In the genomic region with DNA sequence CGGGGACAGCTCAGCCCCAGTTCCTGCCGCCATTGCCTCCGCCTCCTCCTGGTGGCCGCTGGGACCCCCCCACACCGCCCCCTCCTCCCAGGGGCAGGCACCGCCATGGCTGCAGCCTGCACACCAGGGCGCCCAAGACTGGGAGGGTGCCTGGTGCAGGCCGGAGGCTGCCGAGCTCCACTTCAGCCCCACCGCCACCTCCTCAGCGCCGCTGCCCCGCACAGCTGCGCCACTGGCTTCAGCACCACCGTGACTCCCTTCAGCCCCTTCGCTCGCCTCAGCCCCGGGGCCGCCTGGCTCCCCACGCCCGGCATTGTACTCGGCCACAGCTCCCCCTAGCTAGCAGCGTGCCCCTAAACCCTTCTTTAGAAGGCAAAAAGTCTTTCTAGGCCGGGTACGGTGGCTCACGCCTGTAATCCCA, we compare ENCODE assay signal across 16 cellular contexts.
"Had no signal": no experiment of that assay in that cellular context is flagged by ENCODE, and none has a peak within 500 bp of the region (broad histone marks: within the 10 kb centered on the region; RNA-seq: fewer than 3 reads in every experiment).

No MANE protein-coding gene starts in this region.

- ATAC-seq: activated CD8-positive, alpha-beta T cell treated with anti-CD3 and anti-CD28 coated beads for 36 hours; body of pancreas; effector memory CD8-positive, alpha-beta T cell; gastroesophageal sphincter; stimulated activated naive CD8-positive, alpha-beta T cell treated with anti-CD3 and anti-CD28 coated beads, Interleukin-15, amount 100 ng/mL, for 72 hours had no signal

- H3K27ac ChIP-seq: body of pancreas, gastroesophageal sphincter, SJSA1 had no signal

- DNase-seq: activated CD4-positive, alpha-beta T cell treated with anti-CD3 and anti-CD28 coated beads for 1 hour; activated CD8-positive, alpha-beta memory T cell treated with anti-CD3 and anti-CD28 coated beads, Interleukin-2, amount 50 U/mL, for 4 hours; activated CD8-positive, alpha-beta T cell treated with anti-CD3 and anti-CD28 coated beads for 36 hours; effector memory CD8-positive, alpha-beta T cell; stimulated activated CD4-positive, alpha-beta T cell treated with anti-CD3 and anti-CD28 coated beads, Interleukin-4, amount 100 ng/mL, for 1 hour; stimulated activated naive CD8-positive, alpha-beta T cell treated with anti-CD3 and anti-CD28 coated beads, Interleukin-15, amount 100 ng/mL, for 72 hours; SW 1271 had no signal

- H3K4me1 Mint-ChIP-seq: activated naive CD4-positive, alpha-beta T cell treated with anti-CD3 and anti-CD28 coated beads, Interleukin-2, amount 50 U/mL, for 24 hours; central memory CD8-positive, alpha-beta T cell; nephron; stimulated activated naive CD8-positive, alpha-beta T cell treated with anti-CD3 and anti-CD28 coated beads, Interleukin-15, amount 100 ng/mL, for 72 hours had no signal

- H3K4me1 ChIP-seq: body of pancreas, gastroesophageal sphincter, SJSA1 had no signal

- H3K27me3 Mint-ChIP-seq: activated CD8-positive, alpha-beta T cell treated with anti-CD3 and anti-CD28 coated beads for 36 hours; activated naive CD4-positive, alpha-beta T cell treated with anti-CD3 and anti-CD28 coated beads, Interleukin-2, amount 50 U/mL, for 24 hours; central memory CD8-positive, alpha-beta T cell; effector memory CD8-positive, alpha-beta T cell; stimulated activated naive CD8-positive, alpha-beta T cell treated with anti-CD3 and anti-CD28 coated beads, Interleukin-15, amount 100 ng/mL, for 72 hours had no signal

- H3K9me3 Mint-ChIP-seq: activated CD8-positive, alpha-beta T cell treated with anti-CD3 and anti-CD28 coated beads for 36 hours; activated naive CD4-positive, alpha-beta T cell treated with anti-CD3 and anti-CD28 coated beads, Interleukin-2, amount 50 U/mL, for 24 hours; activated T-helper 1 cell treated with anti-CD3 and anti-CD28 coated beads, Interleukin-12 subunit alpha, Interleukin-12 subunit beta, Interleukin-2, Interleukin-4 antibody, amounts not matched to agents 30 ng/mL and 10 ng/mL and 1 ng/mL, durations not matched to agents 14 hours and 24 hours and 36 hours; central memory CD8-positive, alpha-beta T cell; effector memory CD8-positive, alpha-beta T cell; stimulated activated naive CD8-positive, alpha-beta T cell treated with anti-CD3 and anti-CD28 coated beads, Interleukin-15, amount 100 ng/mL, for 72 hours; T-helper 2 cell treated with Interferon-gamma antibody and Interleukin-4, amounts not matched to agents 5 μg/mL and 100 μg/mL, for 36 hours had no signal

- H3K27me3 ChIP-seq: body of pancreas, gastroesophageal sphincter, SJSA1 had no signal

- H3K4me3 Mint-ChIP-seq: activated CD8-positive, alpha-beta T cell treated with anti-CD3 and anti-CD28 coated beads for 36 hours; activated naive CD4-positive, alpha-beta T cell treated with anti-CD3 and anti-CD28 coated beads, Interleukin-2, amount 50 U/mL, for 24 hours; activated T-helper 1 cell treated with anti-CD3 and anti-CD28 coated beads, Interleukin-12 subunit alpha, Interleukin-12 subunit beta, Interleukin-2, Interleukin-4 antibody, amounts not matched to agents 30 ng/mL and 10 ng/mL and 1 ng/mL, durations not matched to agents 14 hours and 24 hours and 36 hours; central memory CD8-positive, alpha-beta T cell; effector memory CD8-positive, alpha-beta T cell; nephron; stimulated activated naive CD8-positive, alpha-beta T cell treated with anti-CD3 and anti-CD28 coated beads, Interleukin-15, amount 100 ng/mL, for 72 hours; T-helper 2 cell treated with Interferon-gamma antibody and Interleukin-4, amounts not matched to agents 5 μg/mL and 100 μg/mL, for 36 hours had no signal

- H3K4me3 ChIP-seq: body of pancreas, gastroesophageal sphincter, lung, SJSA1 had no signal

- H3K9me3 ChIP-seq: body of pancreas, gastroesophageal sphincter had no signal

- H3K27ac Mint-ChIP-seq: activated CD8-positive, alpha-beta T cell treated with anti-CD3 and anti-CD28 coated beads for 36 hours; activated naive CD4-positive, alpha-beta T cell treated with anti-CD3 and anti-CD28 coated beads, Interleukin-2, amount 50 U/mL, for 24 hours; activated T-helper 1 cell treated with anti-CD3 and anti-CD28 coated beads, Interleukin-12 subunit alpha, Interleukin-12 subunit beta, Interleukin-2, Interleukin-4 antibody, amounts not matched to agents 30 ng/mL and 10 ng/mL and 1 ng/mL, durations not matched to agents 14 hours and 24 hours and 36 hours; effector memory CD8-positive, alpha-beta T cell; nephron; stimulated activated naive CD8-positive, alpha-beta T cell treated with anti-CD3 and anti-CD28 coated beads, Interleukin-15, amount 100 ng/mL, for 72 hours; T-helper 2 cell treated with Interferon-gamma antibody and Interleukin-4, amounts not matched to agents 5 μg/mL and 100 μg/mL, for 36 hours had no signal
